In the genomic region with DNA sequence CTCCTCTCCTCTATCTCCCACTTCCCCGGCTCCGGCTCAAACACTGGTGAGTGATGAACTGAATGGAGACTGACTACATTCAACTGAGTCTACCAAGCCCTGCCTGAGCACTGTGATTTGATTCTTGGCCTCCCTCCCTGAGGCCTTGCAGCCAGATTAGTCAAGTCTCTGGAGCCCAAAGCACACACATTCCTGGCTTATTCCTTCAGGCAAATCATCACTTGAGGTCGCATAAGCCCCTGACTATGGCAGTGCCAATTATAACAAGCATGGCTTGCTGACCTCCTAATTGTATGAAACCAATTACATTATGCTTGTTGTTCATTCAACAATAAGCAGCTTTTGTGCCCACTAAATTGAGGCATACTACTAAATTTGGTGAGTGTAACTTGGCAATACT, we compare ENCODE assay signal across 12 cellular contexts. TPM values are rescaled to one million over a fixed set of nuclear protein-coding genes. Genes with fewer than 3 reads are reported as not detected.
A peak's percentile ranks its signal among the peaks of the same experiment; 100 is the strongest.
DNase-seq lines count a peak whose midpoint lies in the region; ATAC-seq and TF ChIP-seq lines count a peak whose summit lies in the region.
"Had no signal": no experiment of that assay in that cellular context is flagged by ENCODE, and none has a peak within 500 bp of the region (broad histone marks: within the 10 kb centered on the region; RNA-seq: fewer than 3 reads in every experiment).

No MANE protein-coding gene starts in this region.

- H3K18ac ChIP-seq in mesendoderm (ENCODE audit: low read length) = no peak overlapping the region

- no peak for ATAC-seq in foreskin keratinocyte
- ATAC-seq: activated CD8-positive, alpha-beta T cell treated with anti-CD3 and anti-CD28 coated beads for 36 hours had no signal

- H2AFZ ChIP-seq in ACC112 (ENCODE audit: low read length, unreplicated experiment) = peak overlapping the region; percentile 45

- H2BK15ac ChIP-seq in mesendoderm (replicated peaks; ENCODE audit: low read depth) = no peak overlapping the region

- no peak overlapping the region for H3K56ac ChIP-seq in mesendoderm (ENCODE audit: low read length)

- TF ChIP-seq CTCF in coronary artery (IDR thresholded peaks at IDR 0.05) (no peak), foreskin keratinocyte (conservative IDR thresholded peaks at IDR 0.05) (no peak)

- no peak overlapping the region for H3K9ac ChIP-seq in mesendoderm (ENCODE audit: low read length)

- no peak overlapping the region for H4K8ac ChIP-seq in mesendoderm (ENCODE audit: low read depth, low read length)

- no peak overlapping the region for H3K4me2 ChIP-seq in mesendoderm (ENCODE audit: low read length)

- H3K4me3 ChIP-seq in ACC112 (ENCODE audit: low read depth, low read length) (peak overlapping the region; percentile 1; the same call in 1 of the 2 replicates), coronary artery (no peak overlapping the region), mesendoderm (ENCODE audit: low read length) (no peak overlapping the region)

- H3K36me3 ChIP-seq in ACC112 (ENCODE audit: insufficient read depth, low read length) = peaks cover 13% of the 10 kb centered on the region
- H3K36me3 ChIP-seq in mesendoderm (ENCODE audit: control insufficient read depth, insufficient read depth, low read length) = no peaks in the 10 kb centered on the region

- H2BK120ac ChIP-seq in mesendoderm (ENCODE audit: low read depth, low read length) = no peak overlapping the region

- H3K23ac ChIP-seq in mesendoderm (ENCODE audit: low read length) = no peak overlapping the region

- no peaks in the 10 kb centered on the region for H3K79me1 ChIP-seq in mesendoderm (ENCODE audit: low read length)

- no peak overlapping the region for H4K5ac ChIP-seq in mesendoderm (ENCODE audit: low read length)

- no peak overlapping the region for H3K4ac ChIP-seq in mesendoderm (ENCODE audit: low read depth, low read length)

- H3K27me3 ChIP-seq in ACC112 (ENCODE audit: insufficient read depth, low read length) = no peaks in the 10 kb centered on the region
- no peaks in the 10 kb centered on the region for H3K27me3 ChIP-seq in mesendoderm (ENCODE audit: insufficient read depth, low read length, poor library complexity)
- H3K27me3 ChIP-seq in foreskin keratinocyte = no peaks in the 10 kb centered on the region

- H2BK5ac ChIP-seq in mesendoderm (ENCODE audit: low read length) = no peak overlapping the region

- DNase-seq in M059J (ENCODE audit: low read depth) (peak; percentile 45), coronary artery (ENCODE audit: low spot score) (no peak), mesendoderm (peak; percentile 31), foreskin keratinocyte (no peak), NCI-H526 treated with DMSO at 0.1 percent for 48 hours (lab: John Stamatoyannopoulos, UW) (no peak), NCI-H510A (lab: John Stamatoyannopoulos, UW) (no peak)
- DNase-seq in central memory CD4-positive, alpha-beta T cell = no peak
- DNase-seq: activated CD8-positive, alpha-beta T cell treated with anti-CD3 and anti-CD28 coated beads for 36 hours; activated effector memory CD4-positive, alpha-beta T cell treated with anti-CD3 and anti-CD28 coated beads, Interleukin-2, amount 50 U/mL, for 16 hours; MV-4-11 had no signal

- H3K79me2 ChIP-seq in ACC112 (ENCODE audit: control insufficient read depth, insufficient read depth, low read length, unreplicated experiment) (peaks cover 11% of the 10 kb centered on the region), mesendoderm (ENCODE audit: control insufficient read depth, insufficient read depth, low read length) (no peaks in the 10 kb centered on the region)

- no CpG with 5 or more reads among the region's 3 CpGs for WGBS in mesendoderm (ENCODE audit: extremely low coverage, insufficient coverage, low lambda C conversion rate)

- H3K4me1 ChIP-seq in ACC112 (ENCODE audit: control insufficient read depth, insufficient read depth, low read length, unreplicated experiment) (peaks cover 89% of the 10 kb centered on the region), mesendoderm (ENCODE audit: control insufficient read depth, low read depth, low read length) (no peaks in the 10 kb centered on the region), foreskin keratinocyte (peaks cover 34% of the 10 kb centered on the region)

- no peak overlapping the region for H2AK5ac ChIP-seq in mesendoderm (ENCODE audit: low read length)

- H3K27ac ChIP-seq in ACC112 (ENCODE audit: low read depth, low read length) (peak overlapping the region; percentile 99), coronary artery (peak overlapping the region; percentile 65 to 84), mesendoderm (ENCODE audit: low read depth, low read length) (no peak overlapping the region), foreskin keratinocyte (no peak overlapping the region)

RNA-seq across cellular contexts. Expression of a gene that starts 34.6 kb away (rescaled TPM):
- total RNA-seq in M059J (2014; rRNA removed; shearing (Covaris generic)) = 91.3 and 128 TPM in 2 replicates
- 14.5 TPM for polyA plus RNA-seq in mesendoderm (2013, experiment 1 of 2)
- polyA plus RNA-seq in mesendoderm (2013, experiment 2 of 2) = 14.7 TPM
- 109 and 182 TPM in 2 replicates for total RNA-seq in foreskin keratinocyte
- polyA plus RNA-seq in foreskin keratinocyte = 62.6 and 119 TPM in 2 replicates
- total RNA-seq: activated CD8-positive, alpha-beta T cell treated with anti-CD3 and anti-CD28 coated beads for 36 hours; HT-29 had no signal

Comparison
In these comparisons a context has a peak if more than half of its experiments do, and no peak if none do; other contexts are left out.
1. H3K27ac ChIP-seq: peak in ACC112 (single experiment) and coronary artery (2 of 2); none in mesendoderm (single experiment) and foreskin keratinocyte (single experiment).
2. DNase-seq: peak in M059J (single experiment) and mesendoderm (single experiment); none in coronary artery (single experiment), foreskin keratinocyte (0 of 2), NCI-H526 treated with DMSO at 0.1 percent for 48 hours (single experiment), NCI-H510A (single experiment) and central memory CD4-positive, alpha-beta T cell (single experiment).